8 cellular contexts compared by ENCODE assay signal in the genomic region with DNA sequence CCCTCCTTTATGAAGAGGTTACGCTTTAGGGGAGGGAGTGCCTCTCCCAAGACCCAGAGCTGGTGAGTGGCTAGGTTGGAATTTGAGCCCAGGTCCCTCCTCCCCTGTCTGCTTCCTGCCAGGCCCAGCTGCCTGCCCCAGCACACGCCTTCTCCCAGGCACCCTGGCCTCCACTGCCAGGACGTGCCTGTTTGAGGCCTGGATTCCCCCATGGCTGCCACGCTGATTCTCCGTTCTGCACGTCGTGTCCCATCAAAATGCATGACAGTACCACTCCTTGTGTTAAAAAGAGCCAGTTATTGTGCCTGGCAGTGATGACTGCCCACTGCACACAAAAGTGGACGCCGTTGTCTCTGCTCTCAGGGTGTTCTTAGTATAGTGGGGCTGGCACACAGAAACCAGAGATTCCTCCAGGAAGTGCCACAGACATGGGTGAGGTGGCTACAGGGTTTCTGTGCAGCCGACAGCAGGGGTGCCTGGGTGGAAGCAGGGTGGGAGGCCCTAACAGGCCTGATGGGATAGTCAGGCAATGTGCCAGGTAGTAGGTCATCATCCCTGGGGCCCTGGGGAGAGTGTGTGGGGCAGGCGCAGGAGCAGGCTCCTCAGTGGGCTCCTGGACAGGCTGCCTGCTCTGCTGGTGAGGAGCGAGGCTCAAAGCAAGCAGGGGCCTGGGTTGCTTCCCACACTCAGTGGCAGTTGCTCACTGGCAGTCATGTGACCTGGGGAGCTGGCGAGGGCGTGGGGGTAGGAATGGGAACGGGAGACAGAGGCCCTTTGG. TPM values are rescaled to one million over a fixed set of nuclear protein-coding genes. Genes with fewer than 3 reads are reported as not detected.
DNase-seq lines count a peak whose midpoint lies in the region; ATAC-seq and TF ChIP-seq lines count a peak whose summit lies in the region.

No MANE protein-coding gene starts in this region.

- peak overlapping the region; percentile 63 for H3K4me2 ChIP-seq in mammary epithelial cell (ENCODE audit: insufficient read depth, low read depth, low read length)

- ATAC-seq in left colon (peak; percentile 93), GM21528 (IDR thresholded peaks at IDR 0.05; ENCODE audit: low FRiP score, unreplicated experiment) (no peak), HG03439 (IDR thresholded peaks at IDR 0.05; ENCODE audit: unreplicated experiment) (no peak)

- dilution Hi-C loops in mammary epithelial cell (cut with HindIII; ENCODE audit: low sequenced_read_pairs), result no loop called here

- CTCF ChIA-PET in mammary epithelial cell (lab: Charles Lee; ENCODE audit: low non-redundant PET), result interaction anchor here (0.5 kb wide), 2 partner anchors 24 to 36 kb away, joined by 5 to 8 read pairs; a partner anchor contains a TSS

- intact Hi-C loops in mammary epithelial cell (cut with micrococcal nuclease) (loop anchor here (1.0 kb wide), 1 partner anchor 38 kb away; no protein-coding TSS in a partner anchor), left colon (cut with DNase I, micrococcal nuclease) (no loop called here)

- no peaks in the 10 kb centered on the region for H4K20me1 ChIP-seq in mammary epithelial cell (ENCODE audit: insufficient read depth, low read length)

- H3K9ac ChIP-seq in HUES6 (ENCODE audit: low read length) (peak overlapping the region; percentile 41), mammary epithelial cell (ENCODE audit: insufficient read depth, low read length) (peak overlapping the region; percentile 91)

- no TSS peak for BruUV-seq in mammary epithelial cell (replicated peaks; lab: Mats Ljungman, UMichigan)

- H2AFZ ChIP-seq in mammary epithelial cell (ENCODE audit: low read depth, low read length), result peak overlapping the region; percentile 24

- H3K36me3 ChIP-seq in HUES6 (ENCODE audit: control insufficient read depth, insufficient read depth, low read length) (peaks cover 11% of the 10 kb centered on the region), mammary epithelial cell (ENCODE audit: insufficient read depth, low read length) (peaks cover 11% of the 10 kb centered on the region)
- peaks cover 16% of the 10 kb centered on the region for H3K36me3 ChIP-seq in effector memory CD4-positive, alpha-beta T cell (ENCODE audit: control insufficient read depth, insufficient read depth, low read length)

- H3K27me3 ChIP-seq in HUES6 (ENCODE audit: control insufficient read depth, insufficient read depth, low read length) (no peaks in the 10 kb centered on the region), mammary epithelial cell (ENCODE audit: insufficient read depth, low read length) (no peaks in the 10 kb centered on the region)
- H3K27me3 ChIP-seq in effector memory CD4-positive, alpha-beta T cell (replicated peaks; ENCODE audit: control insufficient read depth, insufficient read depth, low read length, poor library complexity, severe bottlenecking), result no peaks in the 10 kb centered on the region

- H3K79me2 ChIP-seq in mammary epithelial cell (ENCODE audit: insufficient read depth, low read length), result peaks cover 83% of the 10 kb centered on the region

- H3K4me3 ChIP-seq in HUES6 (ENCODE audit: low read depth, low read length) (no peak overlapping the region), mammary epithelial cell (replicated peaks in 1 of 3; ENCODE audit: insufficient read depth in 1 of 3, low read depth in 2 of 3, low read length in 3 of 3) (no peak overlapping the region)
- no peak overlapping the region for H3K4me3 ChIP-seq in effector memory CD4-positive, alpha-beta T cell (ENCODE audit: insufficient read depth, low read depth, low read length, poor library complexity, severe bottlenecking)

- peaks cover 3% of the 10 kb centered on the region for H3K9me3 ChIP-seq in HUES6 (ENCODE audit: control insufficient read depth, insufficient read depth, low read depth, low read length)
- no peaks in the 10 kb centered on the region for H3K9me3 ChIP-seq in mammary epithelial cell (replicated peaks; ENCODE audit: insufficient read depth, low read length)
- no peaks in the 10 kb centered on the region for H3K9me3 ChIP-seq in effector memory CD4-positive, alpha-beta T cell (ENCODE audit: control insufficient read depth, low read length)

- in situ Hi-C loops in mammary epithelial cell (cut with MboI; ENCODE audit: low sequenced_read_pairs in 2 of 2), result no loop called here

- DNase-seq in AG20443 (ENCODE audit: low spot score) (peak; percentile 91), mammary epithelial cell (peak; percentile 95), left colon (peak; percentile 58 to 78)
- DNase-seq in effector memory CD4-positive, alpha-beta T cell, result no peak

- no peak for TF ChIP-seq CTCF in mammary epithelial cell (conservative IDR thresholded peaks at IDR 0.05 in 1 of 2, IDR thresholded peaks at IDR 0.05 in 1 of 2; ENCODE audit: extremely low read depth in 1 of 2, insufficient read depth in 1 of 2, low read depth in 1 of 2, low read length in 2 of 2)

- WGBS in mammary epithelial cell (ENCODE audit: low coverage, missing lambda C conversion rate), result 0% methylated on average over 12 of the region's 15 CpGs

- H3K27ac ChIP-seq in HUES6 (ENCODE audit: low read depth, low read length) (0 out of 2 replicates have a peak overlapping the region, but pooled peaks have one; percentile 15), mammary epithelial cell (ENCODE audit: insufficient read depth, low read depth, low read length) (peak overlapping the region; percentile 98), temporal lobe (ENCODE audit: low read depth, low read length) (peak overlapping the region; percentile 63)
- no peak overlapping the region for H3K27ac ChIP-seq in effector memory CD4-positive, alpha-beta T cell (ENCODE audit: insufficient read depth, low read length, poor library complexity, severe bottlenecking)

- H3K4me1 ChIP-seq in HUES6 (ENCODE audit: control insufficient read depth, insufficient read depth, low read length) (peaks cover 32% of the 10 kb centered on the region), mammary epithelial cell (ENCODE audit: insufficient read depth, low read length) (peaks cover 58% of the 10 kb centered on the region)
- peaks cover 26% of the 10 kb centered on the region for H3K4me1 ChIP-seq in effector memory CD4-positive, alpha-beta T cell (ENCODE audit: control insufficient read depth, insufficient read depth, low read length, poor library complexity, severe bottlenecking)

RNA-seq across cellular contexts. Expression of a gene that starts 24.2 kb away (rescaled TPM):
- 100 to 1,000 TPM in 1 of 2 donors, 10 to 100 TPM in 1; 34.3 to 138 TPM for total RNA-seq in mammary epithelial cell
- polyA plus RNA-seq in mammary epithelial cell, result 51.1 TPM
- polyA minus RNA-seq in mammary epithelial cell, result 93.6 TPM
- 10 to 100 TPM; 85.3 to 91.2 TPM for total RNA-seq in left colon
- 12.5 TPM for total RNA-seq in temporal lobe

RNA-seq across cellular contexts. Expression of a gene that starts 36.0 kb away (rescaled TPM):
- total RNA-seq in mammary epithelial cell (10 to 100 TPM; 14.7 to 18.8 TPM), left colon (10 to 100 TPM; 12.3 to 14.2 TPM), temporal lobe (42.0 TPM)
- polyA plus RNA-seq in mammary epithelial cell, result 10.5 TPM
- polyA minus RNA-seq in mammary epithelial cell, result 2.3 TPM

Comparison
In these comparisons a context has a peak if more than half of its experiments do, and no peak if none do; other contexts are left out.
1. DNase-seq: peak in AG20443 (single experiment), mammary epithelial cell (single experiment) and left colon (2 of 2); none in effector memory CD4-positive, alpha-beta T cell (0 of 3).